ENCODE assay signal across 27 cellular contexts in genomic region chr2:165240927-165241326, GRCh38. TPM values are rescaled to one million over a fixed set of nuclear protein-coding genes. Genes with fewer than 3 reads are reported as not detected.
"Had no signal": no experiment of that assay in that cellular context is flagged by ENCODE, and none has a peak within 500 bp of the region (broad histone marks: within the 10 kb centered on the region; RNA-seq: fewer than 3 reads in every experiment).

No MANE protein-coding gene starts in this region.

- H3K9me3 Mint-ChIP-seq: activated naive CD4-positive, alpha-beta T cell treated with anti-CD3 and anti-CD28 coated beads, Interleukin-2, amount 10 ng/mL, durations not matched to agents 7 days and 5 days; activated naive CD8-positive, alpha-beta T cell treated with anti-CD3 and anti-CD28 coated beads, Interleukin-2, amount 10 ng/mL, durations not matched to agents 7 days and 5 days; activated T-helper 1 cell treated with anti-CD3 and anti-CD28 coated beads, Interleukin-12 subunit alpha, Interleukin-12 subunit beta, Interleukin-2, Interleukin-4 antibody, amounts not matched to agents 30 ng/mL and 10 ng/mL and 1 ng/mL, durations not matched to agents 14 hours and 24 hours and 36 hours; neural progenitor cell had no signal

- DNase-seq: activated CD4-positive, alpha-beta T cell treated with anti-CD3 and anti-CD28 coated beads for 48 hours; activated CD4-positive, alpha-beta T cell treated with anti-CD3 and anti-CD28 coated beads, Interleukin-2, amount 50 U/mL, for 48 hours; activated CD8-positive, alpha-beta memory T cell treated with anti-CD3 and anti-CD28 coated beads, Interleukin-2, amount 50 U/mL, for 4 hours; activated gamma-delta T cell; activated naive CD4-positive, alpha-beta T cell treated with anti-CD3 and anti-CD28 coated beads, Interleukin-2, amount 10 ng/mL, durations not matched to agents 7 days and 5 days; activated naive CD8-positive, alpha-beta T cell treated with anti-CD3 and anti-CD28 coated beads, Interleukin-2, amount 10 ng/mL, durations not matched to agents 7 days and 5 days; activated T-cell treated with anti-CD3 and anti-CD28 coated beads, Interleukin-2, amount 50 U/mL, for 1 hour; brain microvascular endothelial cell; effector CD4-positive, alpha-beta T cell; esophagus squamous epithelium; foreskin melanocyte; kidney glomerular epithelial cell; lower lobe of right lung; mesenchymal stem cell; naive thymus-derived CD8-positive, alpha-beta T cell; occipital lobe; right cardiac atrium; spleen; stimulated activated naive CD4-positive, alpha-beta T cell treated with Interleukin-2 at 50 U/mL for 16 hours; T1000; WERI-Rb-1 had no signal

- H3K4me3 Mint-ChIP-seq: activated naive CD4-positive, alpha-beta T cell treated with anti-CD3 and anti-CD28 coated beads, Interleukin-2, amount 10 ng/mL, durations not matched to agents 7 days and 5 days; activated naive CD8-positive, alpha-beta T cell treated with anti-CD3 and anti-CD28 coated beads, Interleukin-2, amount 10 ng/mL, durations not matched to agents 7 days and 5 days; activated T-helper 1 cell treated with anti-CD3 and anti-CD28 coated beads, Interleukin-12 subunit alpha, Interleukin-12 subunit beta, Interleukin-2, Interleukin-4 antibody, amounts not matched to agents 30 ng/mL and 10 ng/mL and 1 ng/mL, durations not matched to agents 14 hours and 24 hours and 36 hours; naive thymus-derived CD8-positive, alpha-beta T cell; neural progenitor cell had no signal

- H3K27me3 Mint-ChIP-seq: activated naive CD4-positive, alpha-beta T cell treated with anti-CD3 and anti-CD28 coated beads, Interleukin-2, amount 10 ng/mL, durations not matched to agents 7 days and 5 days had no signal

- H3K27ac Mint-ChIP-seq: activated naive CD4-positive, alpha-beta T cell treated with anti-CD3 and anti-CD28 coated beads, Interleukin-2, amount 10 ng/mL, durations not matched to agents 7 days and 5 days; activated naive CD8-positive, alpha-beta T cell treated with anti-CD3 and anti-CD28 coated beads, Interleukin-2, amount 10 ng/mL, durations not matched to agents 7 days and 5 days; activated T-helper 1 cell treated with anti-CD3 and anti-CD28 coated beads, Interleukin-12 subunit alpha, Interleukin-12 subunit beta, Interleukin-2, Interleukin-4 antibody, amounts not matched to agents 30 ng/mL and 10 ng/mL and 1 ng/mL, durations not matched to agents 14 hours and 24 hours and 36 hours; naive thymus-derived CD8-positive, alpha-beta T cell; neural progenitor cell had no signal

- ATAC-seq: activated CD4-positive, CD25-positive, alpha-beta regulatory T cell treated with anti-CD3 and anti-CD28 coated beads, Interleukin-2, amount 50 U/mL, for 24 hours; left lobe of liver; lower lobe of right lung; naive thymus-derived CD8-positive, alpha-beta T cell; right cardiac atrium had no signal

- H3K36me3 Mint-ChIP-seq: activated naive CD4-positive, alpha-beta T cell treated with anti-CD3 and anti-CD28 coated beads, Interleukin-2, amount 10 ng/mL, durations not matched to agents 7 days and 5 days; activated naive CD8-positive, alpha-beta T cell treated with anti-CD3 and anti-CD28 coated beads, Interleukin-2, amount 10 ng/mL, durations not matched to agents 7 days and 5 days; naive thymus-derived CD8-positive, alpha-beta T cell; neural progenitor cell had no signal

- H3K4me1 Mint-ChIP-seq: activated naive CD4-positive, alpha-beta T cell treated with anti-CD3 and anti-CD28 coated beads, Interleukin-2, amount 10 ng/mL, durations not matched to agents 7 days and 5 days; activated naive CD8-positive, alpha-beta T cell treated with anti-CD3 and anti-CD28 coated beads, Interleukin-2, amount 10 ng/mL, durations not matched to agents 7 days and 5 days; naive thymus-derived CD8-positive, alpha-beta T cell had no signal

RNA-seq across cellular contexts. Expression of gene SCN2A, which starts 1.7 kb away (rescaled TPM):
- total RNA-seq: activated CD8-positive, alpha-beta memory T cell treated with anti-CD3 and anti-CD28 coated beads for 36 hours; activated T-helper 1 cell treated with anti-CD3 and anti-CD28 coated beads, Interleukin-12 subunit alpha, Interleukin-12 subunit beta, Interleukin-2, Interleukin-4 antibody, amounts not matched to agents 30 ng/mL and 10 ng/mL and 1 ng/mL, durations not matched to agents 14 hours and 24 hours and 36 hours; naive thymus-derived CD8-positive, alpha-beta T cell; pulmonary artery endothelial cell had no signal

RNA-seq across cellular contexts. Expression of gene SCN3A, which starts 37.1 kb away (rescaled TPM):
- total RNA-seq: activated CD8-positive, alpha-beta memory T cell treated with anti-CD3 and anti-CD28 coated beads for 36 hours; activated naive CD8-positive, alpha-beta T cell treated with anti-CD3 and anti-CD28 coated beads, Interleukin-2, amount 10 ng/mL, durations not matched to agents 7 days and 5 days; activated T-helper 1 cell treated with anti-CD3 and anti-CD28 coated beads, Interleukin-12 subunit alpha, Interleukin-12 subunit beta, Interleukin-2, Interleukin-4 antibody, amounts not matched to agents 30 ng/mL and 10 ng/mL and 1 ng/mL, durations not matched to agents 14 hours and 24 hours and 36 hours; left lobe of liver had no signal
